Comparison of ENCODE assay signal across 1 cellular context in the genomic region with DNA sequence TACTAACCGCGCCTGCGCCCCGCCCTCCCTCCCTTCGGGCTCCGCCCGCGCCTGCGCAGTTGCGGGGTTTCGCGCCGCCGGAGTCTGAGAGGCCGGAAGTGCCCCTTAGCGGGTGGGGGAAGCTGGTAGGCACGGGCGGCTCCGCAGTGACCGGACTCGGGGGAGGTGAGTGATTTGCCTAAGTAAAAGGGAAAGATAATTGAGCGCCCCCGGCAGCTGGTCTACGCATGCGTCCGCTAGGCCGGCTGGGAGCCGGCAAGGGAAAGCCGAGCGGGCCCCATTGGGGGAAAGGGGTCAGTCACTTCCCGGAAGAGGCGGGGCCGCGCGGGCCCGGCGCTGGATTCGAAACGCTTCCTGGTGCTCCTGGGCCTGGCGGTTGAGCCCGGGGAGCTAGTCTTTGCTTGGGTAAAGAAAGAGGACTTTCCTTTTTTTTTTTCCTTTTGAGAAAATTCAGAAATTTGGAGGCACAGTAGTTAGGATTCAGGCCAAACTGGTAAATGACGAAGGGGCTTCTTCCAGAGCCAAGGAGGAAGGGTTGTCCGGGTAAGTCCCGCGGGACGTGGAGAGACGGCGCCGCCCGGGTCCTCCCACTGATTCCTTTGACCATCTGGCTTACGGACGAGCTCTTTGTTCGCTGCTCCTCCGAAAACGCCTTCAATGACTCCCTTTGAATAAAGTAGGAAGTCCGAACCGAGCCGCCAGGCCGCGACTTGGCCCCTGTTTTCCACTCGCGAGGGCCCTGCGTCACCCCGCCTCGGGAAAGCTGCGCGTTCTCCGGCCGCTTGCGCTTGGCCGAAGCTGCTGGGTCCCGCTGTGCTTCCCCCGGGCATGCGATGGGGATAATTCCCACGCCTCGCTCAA.
A peak's percentile ranks its signal among the peaks of the same experiment; 100 is the strongest.
TF ChIP-seq lines count a peak whose summit lies in the region.

A gene with protein sequence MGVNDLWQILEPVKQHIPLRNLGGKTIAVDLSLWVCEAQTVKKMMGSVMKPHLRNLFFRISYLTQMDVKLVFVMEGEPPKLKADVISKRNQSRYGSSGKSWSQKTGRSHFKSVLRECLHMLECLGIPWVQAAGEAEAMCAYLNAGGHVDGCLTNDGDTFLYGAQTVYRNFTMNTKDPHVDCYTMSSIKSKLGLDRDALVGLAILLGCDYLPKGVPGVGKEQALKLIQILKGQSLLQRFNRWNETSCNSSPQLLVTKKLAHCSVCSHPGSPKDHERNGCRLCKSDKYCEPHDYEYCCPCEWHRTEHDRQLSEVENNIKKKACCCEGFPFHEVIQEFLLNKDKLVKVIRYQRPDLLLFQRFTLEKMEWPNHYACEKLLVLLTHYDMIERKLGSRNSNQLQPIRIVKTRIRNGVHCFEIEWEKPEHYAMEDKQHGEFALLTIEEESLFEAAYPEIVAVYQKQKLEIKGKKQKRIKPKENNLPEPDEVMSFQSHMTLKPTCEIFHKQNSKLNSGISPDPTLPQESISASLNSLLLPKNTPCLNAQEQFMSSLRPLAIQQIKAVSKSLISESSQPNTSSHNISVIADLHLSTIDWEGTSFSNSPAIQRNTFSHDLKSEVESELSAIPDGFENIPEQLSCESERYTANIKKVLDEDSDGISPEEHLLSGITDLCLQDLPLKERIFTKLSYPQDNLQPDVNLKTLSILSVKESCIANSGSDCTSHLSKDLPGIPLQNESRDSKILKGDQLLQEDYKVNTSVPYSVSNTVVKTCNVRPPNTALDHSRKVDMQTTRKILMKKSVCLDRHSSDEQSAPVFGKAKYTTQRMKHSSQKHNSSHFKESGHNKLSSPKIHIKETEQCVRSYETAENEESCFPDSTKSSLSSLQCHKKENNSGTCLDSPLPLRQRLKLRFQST (plus strand): TSS at position 336 of the 861 bp plus-strand sequence. CDS start 5,806 bp downstream, outside the sequence.
A gene with protein sequence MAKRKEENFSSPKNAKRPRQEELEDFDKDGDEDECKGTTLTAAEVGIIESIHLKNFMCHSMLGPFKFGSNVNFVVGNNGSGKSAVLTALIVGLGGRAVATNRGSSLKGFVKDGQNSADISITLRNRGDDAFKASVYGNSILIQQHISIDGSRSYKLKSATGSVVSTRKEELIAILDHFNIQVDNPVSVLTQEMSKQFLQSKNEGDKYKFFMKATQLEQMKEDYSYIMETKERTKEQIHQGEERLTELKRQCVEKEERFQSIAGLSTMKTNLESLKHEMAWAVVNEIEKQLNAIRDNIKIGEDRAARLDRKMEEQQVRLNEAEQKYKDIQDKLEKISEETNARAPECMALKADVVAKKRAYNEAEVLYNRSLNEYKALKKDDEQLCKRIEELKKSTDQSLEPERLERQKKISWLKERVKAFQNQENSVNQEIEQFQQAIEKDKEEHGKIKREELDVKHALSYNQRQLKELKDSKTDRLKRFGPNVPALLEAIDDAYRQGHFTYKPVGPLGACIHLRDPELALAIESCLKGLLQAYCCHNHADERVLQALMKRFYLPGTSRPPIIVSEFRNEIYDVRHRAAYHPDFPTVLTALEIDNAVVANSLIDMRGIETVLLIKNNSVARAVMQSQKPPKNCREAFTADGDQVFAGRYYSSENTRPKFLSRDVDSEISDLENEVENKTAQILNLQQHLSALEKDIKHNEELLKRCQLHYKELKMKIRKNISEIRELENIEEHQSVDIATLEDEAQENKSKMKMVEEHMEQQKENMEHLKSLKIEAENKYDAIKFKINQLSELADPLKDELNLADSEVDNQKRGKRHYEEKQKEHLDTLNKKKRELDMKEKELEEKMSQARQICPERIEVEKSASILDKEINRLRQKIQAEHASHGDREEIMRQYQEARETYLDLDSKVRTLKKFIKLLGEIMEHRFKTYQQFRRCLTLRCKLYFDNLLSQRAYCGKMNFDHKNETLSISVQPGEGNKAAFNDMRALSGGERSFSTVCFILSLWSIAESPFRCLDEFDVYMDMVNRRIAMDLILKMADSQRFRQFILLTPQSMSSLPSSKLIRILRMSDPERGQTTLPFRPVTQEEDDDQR (minus strand): TSS at position 8 of the 861 bp plus-strand sequence. CDS start 7,864 bp downstream, outside the sequence.

TF ChIP-seq in K562, 482 proteins besides CTCF, POLR2A, EP300 and RAD21 (continued from another document and continues in another):
- TF ChIP-seq, protein P1, sequence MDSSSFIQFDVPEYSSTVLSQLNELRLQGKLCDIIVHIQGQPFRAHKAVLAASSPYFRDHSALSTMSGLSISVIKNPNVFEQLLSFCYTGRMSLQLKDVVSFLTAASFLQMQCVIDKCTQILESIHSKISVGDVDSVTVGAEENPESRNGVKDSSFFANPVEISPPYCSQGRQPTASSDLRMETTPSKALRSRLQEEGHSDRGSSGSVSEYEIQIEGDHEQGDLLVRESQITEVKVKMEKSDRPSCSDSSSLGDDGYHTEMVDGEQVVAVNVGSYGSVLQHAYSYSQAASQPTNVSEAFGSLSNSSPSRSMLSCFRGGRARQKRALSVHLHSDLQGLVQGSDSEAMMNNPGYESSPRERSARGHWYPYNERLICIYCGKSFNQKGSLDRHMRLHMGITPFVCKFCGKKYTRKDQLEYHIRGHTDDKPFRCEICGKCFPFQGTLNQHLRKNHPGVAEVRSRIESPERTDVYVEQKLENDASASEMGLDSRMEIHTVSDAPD (CRISPR knock-in tag; IDR thresholded peaks at IDR 0.05): no peak
- no peak for TF ChIP-seq DPF2 (IDR thresholded peaks at IDR 0.05)
- no peak for TF ChIP-seq ZNF696 (CRISPR knock-in tag; conservative IDR thresholded peaks at IDR 0.05)
- TF ChIP-seq GABPA (tag; conservative IDR thresholded peaks at IDR 0.05; ENCODE audit: low read depth): peak; percentile 96
- TF ChIP-seq ZNF699 (CRISPR knock-in tag; IDR thresholded peaks at IDR 0.05; ENCODE audit: insufficient replicate concordance): no peak
- no peak for TF ChIP-seq BACH1 (tag; IDR thresholded peaks at IDR 0.05)
- no peak for TF ChIP-seq ZNF830 (CRISPR knock-in tag; IDR thresholded peaks at IDR 0.05)
- no peak for TF ChIP-seq CHD4 (IDR thresholded peaks at IDR 0.05; ENCODE audit: insufficient read depth, insufficient replicate concordance, low read depth, low read length, poor library complexity, severe bottlenecking)
- TF ChIP-seq NELFE (IDR thresholded peaks at IDR 0.05; ENCODE audit: insufficient read depth, insufficient read length): no peak
- peak; percentile 68 for TF ChIP-seq ZFX (CRISPR knock-in tag; IDR thresholded peaks at IDR 0.05)
- peak in 1 of 2 experiments; percentile 24; a peak in 3 of 4 replicates for TF ChIP-seq MAZ (CRISPR knock-in tag; conservative IDR thresholded peaks at IDR 0.05 in 1 of 2, IDR thresholded peaks at IDR 0.05 in 1 of 2)
- TF ChIP-seq, protein P2, sequence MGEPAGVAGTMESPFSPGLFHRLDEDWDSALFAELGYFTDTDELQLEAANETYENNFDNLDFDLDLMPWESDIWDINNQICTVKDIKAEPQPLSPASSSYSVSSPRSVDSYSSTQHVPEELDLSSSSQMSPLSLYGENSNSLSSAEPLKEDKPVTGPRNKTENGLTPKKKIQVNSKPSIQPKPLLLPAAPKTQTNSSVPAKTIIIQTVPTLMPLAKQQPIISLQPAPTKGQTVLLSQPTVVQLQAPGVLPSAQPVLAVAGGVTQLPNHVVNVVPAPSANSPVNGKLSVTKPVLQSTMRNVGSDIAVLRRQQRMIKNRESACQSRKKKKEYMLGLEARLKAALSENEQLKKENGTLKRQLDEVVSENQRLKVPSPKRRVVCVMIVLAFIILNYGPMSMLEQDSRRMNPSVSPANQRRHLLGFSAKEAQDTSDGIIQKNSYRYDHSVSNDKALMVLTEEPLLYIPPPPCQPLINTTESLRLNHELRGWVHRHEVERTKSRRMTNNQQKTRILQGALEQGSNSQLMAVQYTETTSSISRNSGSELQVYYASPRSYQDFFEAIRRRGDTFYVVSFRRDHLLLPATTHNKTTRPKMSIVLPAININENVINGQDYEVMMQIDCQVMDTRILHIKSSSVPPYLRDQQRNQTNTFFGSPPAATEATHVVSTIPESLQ (CRISPR knock-in tag; IDR thresholded peaks at IDR 0.05): no peak
- TF ChIP-seq, protein P3, sequence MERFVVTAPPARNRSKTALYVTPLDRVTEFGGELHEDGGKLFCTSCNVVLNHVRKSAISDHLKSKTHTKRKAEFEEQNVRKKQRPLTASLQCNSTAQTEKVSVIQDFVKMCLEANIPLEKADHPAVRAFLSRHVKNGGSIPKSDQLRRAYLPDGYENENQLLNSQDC (CRISPR knock-in tag; IDR thresholded peaks at IDR 0.05): no peak
- TF ChIP-seq DACH1 (IDR thresholded peaks at IDR 0.05; ENCODE audit: partially characterized antibody): no peak
- no peak for TF ChIP-seq ZNF778 (CRISPR knock-in tag; IDR thresholded peaks at IDR 0.05)
- TF ChIP-seq SRSF7 (optimal IDR thresholded peaks at IDR 0.05; ENCODE audit: low read depth, low read length): no peak
- TF ChIP-seq, protein P4, sequence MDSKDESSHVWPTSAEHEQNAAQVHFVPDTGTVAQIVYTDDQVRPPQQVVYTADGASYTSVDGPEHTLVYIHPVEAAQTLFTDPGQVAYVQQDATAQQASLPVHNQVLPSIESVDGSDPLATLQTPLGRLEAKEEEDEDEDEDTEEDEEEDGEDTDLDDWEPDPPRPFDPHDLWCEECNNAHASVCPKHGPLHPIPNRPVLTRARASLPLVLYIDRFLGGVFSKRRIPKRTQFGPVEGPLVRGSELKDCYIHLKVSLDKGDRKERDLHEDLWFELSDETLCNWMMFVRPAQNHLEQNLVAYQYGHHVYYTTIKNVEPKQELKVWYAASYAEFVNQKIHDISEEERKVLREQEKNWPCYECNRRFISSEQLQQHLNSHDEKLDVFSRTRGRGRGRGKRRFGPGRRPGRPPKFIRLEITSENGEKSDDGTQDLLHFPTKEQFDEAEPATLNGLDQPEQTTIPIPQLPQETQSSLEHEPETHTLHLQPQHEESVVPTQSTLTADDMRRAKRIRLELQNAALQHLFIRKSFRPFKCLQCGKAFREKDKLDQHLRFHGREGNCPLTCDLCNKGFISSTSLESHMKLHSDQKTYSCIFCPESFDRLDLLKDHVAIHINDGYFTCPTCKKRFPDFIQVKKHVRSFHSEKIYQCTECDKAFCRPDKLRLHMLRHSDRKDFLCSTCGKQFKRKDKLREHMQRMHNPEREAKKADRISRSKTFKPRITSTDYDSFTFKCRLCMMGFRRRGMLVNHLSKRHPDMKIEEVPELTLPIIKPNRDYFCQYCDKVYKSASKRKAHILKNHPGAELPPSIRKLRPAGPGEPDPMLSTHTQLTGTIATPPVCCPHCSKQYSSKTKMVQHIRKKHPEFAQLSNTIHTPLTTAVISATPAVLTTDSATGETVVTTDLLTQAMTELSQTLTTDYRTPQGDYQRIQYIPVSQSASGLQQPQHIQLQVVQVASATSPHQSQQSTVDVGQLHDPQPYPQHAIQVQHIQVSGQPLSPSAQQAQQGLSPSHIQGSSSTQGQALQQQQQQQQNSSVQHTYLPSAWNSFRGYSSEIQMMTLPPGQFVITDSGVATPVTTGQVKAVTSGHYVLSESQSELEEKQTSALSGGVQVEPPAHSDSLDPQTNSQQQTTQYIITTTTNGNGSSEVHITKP (IDR thresholded peaks at IDR 0.05; ENCODE audit: partially characterized antibody): peak; percentile 41
- TF ChIP-seq, protein P5, sequence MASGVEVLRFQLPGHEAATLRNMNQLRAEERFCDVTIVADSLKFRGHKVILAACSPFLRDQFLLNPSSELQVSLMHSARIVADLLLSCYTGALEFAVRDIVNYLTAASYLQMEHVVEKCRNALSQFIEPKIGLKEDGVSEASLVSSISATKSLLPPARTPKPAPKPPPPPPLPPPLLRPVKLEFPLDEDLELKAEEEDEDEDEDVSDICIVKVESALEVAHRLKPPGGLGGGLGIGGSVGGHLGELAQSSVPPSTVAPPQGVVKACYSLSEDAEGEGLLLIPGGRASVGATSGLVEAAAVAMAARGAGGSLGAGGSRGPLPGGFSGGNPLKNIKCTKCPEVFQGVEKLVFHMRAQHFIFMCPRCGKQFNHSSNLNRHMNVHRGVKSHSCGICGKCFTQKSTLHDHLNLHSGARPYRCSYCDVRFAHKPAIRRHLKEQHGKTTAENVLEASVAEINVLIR (CRISPR knock-in tag; IDR thresholded peaks at IDR 0.05): no peak
- TF ChIP-seq JUND (IDR thresholded peaks at IDR 0.05; ENCODE audit: borderline replicate concordance, low read depth, low read length): 0 out of 2 replicates have a peak, but pooled peaks have one; percentile 4
- TF ChIP-seq JUND (tag; IDR thresholded peaks at IDR 0.05; ENCODE audit: borderline replicate concordance, low read depth, low read length): no peak
- TF ChIP-seq SMARCE1 (IDR thresholded peaks at IDR 0.05): no peak
- TF ChIP-seq, protein P6, sequence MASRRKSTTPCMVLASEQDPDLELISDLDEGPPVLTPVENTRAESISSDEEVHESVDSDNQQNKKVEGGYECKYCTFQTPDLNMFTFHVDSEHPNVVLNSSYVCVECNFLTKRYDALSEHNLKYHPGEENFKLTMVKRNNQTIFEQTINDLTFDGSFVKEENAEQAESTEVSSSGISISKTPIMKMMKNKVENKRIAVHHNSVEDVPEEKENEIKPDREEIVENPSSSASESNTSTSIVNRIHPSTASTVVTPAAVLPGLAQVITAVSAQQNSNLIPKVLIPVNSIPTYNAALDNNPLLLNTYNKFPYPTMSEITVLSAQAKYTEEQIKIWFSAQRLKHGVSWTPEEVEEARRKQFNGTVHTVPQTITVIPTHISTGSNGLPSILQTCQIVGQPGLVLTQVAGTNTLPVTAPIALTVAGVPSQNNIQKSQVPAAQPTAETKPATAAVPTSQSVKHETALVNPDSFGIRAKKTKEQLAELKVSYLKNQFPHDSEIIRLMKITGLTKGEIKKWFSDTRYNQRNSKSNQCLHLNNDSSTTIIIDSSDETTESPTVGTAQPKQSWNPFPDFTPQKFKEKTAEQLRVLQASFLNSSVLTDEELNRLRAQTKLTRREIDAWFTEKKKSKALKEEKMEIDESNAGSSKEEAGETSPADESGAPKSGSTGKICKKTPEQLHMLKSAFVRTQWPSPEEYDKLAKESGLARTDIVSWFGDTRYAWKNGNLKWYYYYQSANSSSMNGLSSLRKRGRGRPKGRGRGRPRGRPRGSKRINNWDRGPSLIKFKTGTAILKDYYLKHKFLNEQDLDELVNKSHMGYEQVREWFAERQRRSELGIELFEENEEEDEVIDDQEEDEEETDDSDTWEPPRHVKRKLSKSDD (conservative IDR thresholded peaks at IDR 0.05; ENCODE audit: low read length): no peak
- TF ChIP-seq ZNF217 (CRISPR knock-in tag; IDR thresholded peaks at IDR 0.05): no peak
- TF ChIP-seq, protein P7, sequence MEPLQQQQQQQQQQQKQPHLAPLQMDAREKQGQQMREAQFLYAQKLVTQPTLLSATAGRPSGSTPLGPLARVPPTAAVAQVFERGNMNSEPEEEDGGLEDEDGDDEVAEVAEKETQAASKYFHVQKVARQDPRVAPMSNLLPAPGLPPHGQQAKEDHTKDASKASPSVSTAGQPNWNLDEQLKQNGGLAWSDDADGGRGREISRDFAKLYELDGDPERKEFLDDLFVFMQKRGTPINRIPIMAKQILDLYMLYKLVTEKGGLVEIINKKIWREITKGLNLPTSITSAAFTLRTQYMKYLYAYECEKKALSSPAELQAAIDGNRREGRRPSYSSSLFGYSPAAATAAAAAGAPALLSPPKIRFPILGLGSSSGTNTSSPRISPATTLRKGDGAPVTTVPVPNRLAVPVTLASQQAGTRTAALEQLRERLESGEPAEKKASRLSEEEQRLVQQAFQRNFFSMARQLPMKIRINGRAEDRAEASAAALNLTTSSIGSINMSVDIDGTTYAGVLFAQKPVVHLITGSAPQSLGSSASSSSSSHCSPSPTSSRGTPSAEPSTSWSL (CRISPR knock-in tag; IDR thresholded peaks at IDR 0.05; ENCODE audit: borderline replicate concordance): no peak
- 0 out of 2 replicates have a peak, but pooled peaks have one; percentile 9 for TF ChIP-seq TAF7 (tag; IDR thresholded peaks at IDR 0.05)
- TF ChIP-seq, protein P8, sequence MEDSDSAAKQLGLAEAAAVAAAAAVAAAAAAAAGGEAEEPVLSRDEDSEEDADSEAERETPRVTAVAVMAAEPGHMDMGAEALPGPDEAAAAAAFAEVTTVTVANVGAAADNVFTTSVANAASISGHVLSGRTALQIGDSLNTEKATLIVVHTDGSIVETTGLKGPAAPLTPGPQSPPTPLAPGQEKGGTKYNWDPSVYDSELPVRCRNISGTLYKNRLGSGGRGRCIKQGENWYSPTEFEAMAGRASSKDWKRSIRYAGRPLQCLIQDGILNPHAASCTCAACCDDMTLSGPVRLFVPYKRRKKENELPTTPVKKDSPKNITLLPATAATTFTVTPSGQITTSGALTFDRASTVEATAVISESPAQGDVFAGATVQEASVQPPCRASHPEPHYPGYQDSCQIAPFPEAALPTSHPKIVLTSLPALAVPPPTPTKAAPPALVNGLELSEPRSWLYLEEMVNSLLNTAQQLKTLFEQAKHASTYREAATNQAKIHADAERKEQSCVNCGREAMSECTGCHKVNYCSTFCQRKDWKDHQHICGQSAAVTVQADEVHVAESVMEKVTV (CRISPR knock-in tag; IDR thresholded peaks at IDR 0.05): no peak
